20 cellular contexts compared by ENCODE assay signal in the genomic region with DNA sequence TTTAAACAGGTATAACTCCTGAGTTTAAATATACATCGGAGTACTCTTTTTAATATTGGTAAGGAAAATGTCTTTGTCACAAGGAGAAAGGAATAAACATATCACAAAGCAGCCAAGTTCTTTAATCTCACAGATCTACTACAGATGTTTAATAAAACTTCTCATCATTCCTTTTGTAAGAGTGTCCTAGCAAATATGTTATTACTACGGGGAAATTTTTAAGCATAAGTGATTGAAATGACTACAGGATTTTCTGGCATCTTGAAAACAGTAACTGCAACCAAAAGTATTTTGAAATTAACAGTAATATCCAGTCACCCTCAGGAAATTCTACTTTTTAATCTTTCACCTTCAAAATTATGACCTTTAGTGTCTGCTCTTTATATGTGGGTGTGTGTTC.
"Had no signal": no experiment of that assay in that cellular context is flagged by ENCODE, and none has a peak within 500 bp of the region (broad histone marks: within the 10 kb centered on the region; RNA-seq: fewer than 3 reads in every experiment).

No MANE protein-coding gene starts in this region.

- H3K4me1 ChIP-seq: SJSA1 had no signal

- H3K27me3 ChIP-seq: SJSA1 had no signal

- H3K27ac ChIP-seq: SJSA1, SK-N-MC had no signal

- DNase-seq: IMR-90, Karpas-422, KG1, MM.1S, NCI-H1092 treated with DMSO at 0.1 percent for 48 hours, NCI-H1436, NCI-H187, NCI-H2029, NCI-H2081 treated with DMSO at 0.1 percent for 48 hours, NCI-H2171 treated with DMSO at 0.1 percent for 48 hours, NCI-H524, NCI-H526 treated with DMSO at 0.1 percent for 48 hours, NCI-H748 treated with DMSO at 0.1 percent for 48 hours, Right ventricle myocardium superior, RPMI8226, SIG-M5 had no signal

- H3K9me3 ChIP-seq: SJSA1 had no signal

- H3K36me3 ChIP-seq: SJSA1 had no signal

- FAIRE-seq: HepG2, RCC 7860 had no signal

- H3K4me3 ChIP-seq: SJSA1, SK-N-MC had no signal
